Comparison of ENCODE assay signal across 1 cellular context in the genomic region with DNA sequence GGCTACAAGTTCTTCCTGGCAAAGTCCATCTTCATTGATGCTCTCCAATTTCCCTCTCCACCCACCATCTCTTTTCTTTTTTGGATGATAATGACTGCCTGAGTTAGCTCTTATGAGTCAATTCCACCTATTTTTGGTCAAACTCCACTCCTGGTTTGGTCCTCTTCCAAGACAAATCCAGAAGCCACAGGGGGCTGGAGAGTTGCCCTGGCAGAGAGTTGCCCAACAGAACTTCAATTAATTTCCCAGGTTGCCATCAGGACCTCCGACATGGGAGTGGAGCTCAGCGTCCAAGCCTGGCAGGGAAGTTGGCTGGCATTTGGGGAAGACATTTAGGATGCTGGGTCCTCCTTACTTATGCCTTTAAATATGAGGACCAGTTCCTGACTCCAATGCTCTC.
TF ChIP-seq lines count a peak whose summit lies in the region.

No MANE protein-coding gene starts in this region.

TF ChIP-seq in HepG2, 621 proteins besides CTCF, POLR2A, EP300 and RAD21 (continued from another document):
- TF ChIP-seq CBX2 (IDR thresholded peaks at IDR 0.05; ENCODE audit: low read depth, low read length) (no peak), CBX2 (CRISPR knock-in tag; IDR thresholded peaks at IDR 0.05; ENCODE audit: low read depth) (no peak), SOX6 (IDR thresholded peaks at IDR 0.05) (no peak), SOX6 (CRISPR knock-in tag; IDR thresholded peaks at IDR 0.05) (no peak), ZNF451 (CRISPR knock-in tag; IDR thresholded peaks at IDR 0.05) (no peak), TSC22D2 (CRISPR knock-in tag; IDR thresholded peaks at IDR 0.05; ENCODE audit: borderline replicate concordance) (no peak), SP4 (CRISPR knock-in tag; IDR thresholded peaks at IDR 0.05) (no peak), EHMT2 (IDR thresholded peaks at IDR 0.05; ENCODE audit: borderline replicate concordance, low read depth, low read length) (no peak)
- TF ChIP-seq, protein P1, sequence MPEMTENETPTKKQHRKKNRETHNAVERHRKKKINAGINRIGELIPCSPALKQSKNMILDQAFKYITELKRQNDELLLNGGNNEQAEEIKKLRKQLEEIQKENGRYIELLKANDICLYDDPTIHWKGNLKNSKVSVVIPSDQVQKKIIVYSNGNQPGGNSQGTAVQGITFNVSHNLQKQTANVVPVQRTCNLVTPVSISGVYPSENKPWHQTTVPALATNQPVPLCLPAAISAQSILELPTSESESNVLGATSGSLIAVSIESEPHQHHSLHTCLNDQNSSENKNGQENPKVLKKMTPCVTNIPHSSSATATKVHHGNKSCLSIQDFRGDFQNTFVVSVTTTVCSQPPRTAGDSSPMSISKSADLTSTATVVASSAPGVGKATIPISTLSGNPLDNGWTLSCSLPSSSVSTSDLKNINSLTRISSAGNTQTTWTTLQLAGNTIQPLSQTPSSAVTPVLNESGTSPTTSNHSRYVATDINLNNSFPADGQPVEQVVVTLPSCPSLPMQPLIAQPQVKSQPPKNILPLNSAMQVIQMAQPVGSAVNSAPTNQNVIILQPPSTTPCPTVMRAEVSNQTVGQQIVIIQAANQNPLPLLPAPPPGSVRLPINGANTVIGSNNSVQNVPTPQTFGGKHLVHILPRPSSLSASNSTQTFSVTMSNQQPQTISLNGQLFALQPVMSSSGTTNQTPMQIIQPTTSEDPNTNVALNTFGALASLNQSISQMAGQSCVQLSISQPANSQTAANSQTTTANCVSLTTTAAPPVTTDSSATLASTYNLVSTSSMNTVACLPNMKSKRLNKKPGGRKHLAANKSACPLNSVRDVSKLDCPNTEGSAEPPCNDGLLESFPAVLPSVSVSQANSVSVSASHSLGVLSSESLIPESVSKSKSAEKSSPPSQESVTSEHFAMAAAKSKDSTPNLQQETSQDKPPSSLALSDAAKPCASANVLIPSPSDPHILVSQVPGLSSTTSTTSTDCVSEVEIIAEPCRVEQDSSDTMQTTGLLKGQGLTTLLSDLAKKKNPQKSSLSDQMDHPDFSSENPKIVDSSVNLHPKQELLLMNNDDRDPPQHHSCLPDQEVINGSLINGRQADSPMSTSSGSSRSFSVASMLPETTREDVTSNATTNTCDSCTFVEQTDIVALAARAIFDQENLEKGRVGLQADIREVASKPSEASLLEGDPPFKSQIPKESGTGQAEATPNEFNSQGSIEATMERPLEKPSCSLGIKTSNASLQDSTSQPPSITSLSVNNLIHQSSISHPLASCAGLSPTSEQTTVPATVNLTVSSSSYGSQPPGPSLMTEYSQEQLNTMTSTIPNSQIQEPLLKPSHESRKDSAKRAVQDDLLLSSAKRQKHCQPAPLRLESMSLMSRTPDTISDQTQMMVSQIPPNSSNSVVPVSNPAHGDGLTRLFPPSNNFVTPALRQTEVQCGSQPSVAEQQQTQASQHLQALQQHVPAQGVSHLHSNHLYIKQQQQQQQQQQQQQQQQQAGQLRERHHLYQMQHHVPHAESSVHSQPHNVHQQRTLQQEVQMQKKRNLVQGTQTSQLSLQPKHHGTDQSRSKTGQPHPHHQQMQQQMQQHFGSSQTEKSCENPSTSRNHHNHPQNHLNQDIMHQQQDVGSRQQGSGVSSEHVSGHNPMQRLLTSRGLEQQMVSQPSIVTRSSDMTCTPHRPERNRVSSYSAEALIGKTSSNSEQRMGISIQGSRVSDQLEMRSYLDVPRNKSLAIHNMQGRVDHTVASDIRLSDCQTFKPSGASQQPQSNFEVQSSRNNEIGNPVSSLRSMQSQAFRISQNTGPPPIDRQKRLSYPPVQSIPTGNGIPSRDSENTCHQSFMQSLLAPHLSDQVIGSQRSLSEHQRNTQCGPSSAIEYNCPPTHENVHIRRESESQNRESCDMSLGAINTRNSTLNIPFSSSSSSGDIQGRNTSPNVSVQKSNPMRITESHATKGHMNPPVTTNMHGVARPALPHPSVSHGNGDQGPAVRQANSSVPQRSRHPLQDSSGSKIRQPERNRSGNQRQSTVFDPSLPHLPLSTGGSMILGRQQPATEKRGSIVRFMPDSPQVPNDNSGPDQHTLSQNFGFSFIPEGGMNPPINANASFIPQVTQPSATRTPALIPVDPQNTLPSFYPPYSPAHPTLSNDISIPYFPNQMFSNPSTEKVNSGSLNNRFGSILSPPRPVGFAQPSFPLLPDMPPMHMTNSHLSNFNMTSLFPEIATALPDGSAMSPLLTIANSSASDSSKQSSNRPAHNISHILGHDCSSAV (CRISPR knock-in tag; IDR thresholded peaks at IDR 0.05; ENCODE audit: borderline replicate concordance): no peak
